ENCODE assay signal across 17 cellular contexts in the genomic region with DNA sequence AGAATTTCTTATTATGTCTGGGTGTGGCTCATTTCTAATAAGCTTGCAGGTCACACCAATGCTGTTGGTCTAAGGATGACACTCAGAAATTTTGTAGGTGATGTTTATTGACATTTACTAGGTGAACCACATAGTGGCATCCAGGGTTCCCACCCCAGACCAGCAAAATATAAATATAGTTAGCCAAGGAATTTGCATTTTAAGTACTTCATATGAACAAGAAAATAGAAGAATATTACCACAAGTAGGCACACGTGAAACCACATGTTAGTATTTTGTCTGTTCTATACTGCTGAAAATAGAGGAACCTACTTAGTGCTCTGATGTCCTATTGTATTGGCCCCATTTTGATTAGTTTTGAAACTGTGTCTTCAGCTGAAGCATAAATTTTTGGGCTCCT.
DNase-seq lines count a peak whose midpoint lies in the region; ATAC-seq and TF ChIP-seq lines count a peak whose summit lies in the region.
"Had no signal": no experiment of that assay in that cellular context is flagged by ENCODE, and none has a peak within 500 bp of the region (broad histone marks: within the 10 kb centered on the region; RNA-seq: fewer than 3 reads in every experiment).

No MANE protein-coding gene starts in this region.

- no peak overlapping the region for H3K27ac Mint-ChIP-seq in activated naive CD8-positive, alpha-beta T cell treated with anti-CD3 and anti-CD28 coated beads for 36 hours
- H3K27ac Mint-ChIP-seq in activated T-helper 17 cell treated with anti-CD3 and anti-CD28 coated beads, Interleukin-2, amount 50 U/mL, for 72 hours = no peak overlapping the region

- peaks cover 7% of the 10 kb centered on the region for H3K4me1 Mint-ChIP-seq in activated naive CD8-positive, alpha-beta T cell treated with anti-CD3 and anti-CD28 coated beads for 36 hours
- H3K4me1 Mint-ChIP-seq in activated T-helper 17 cell treated with anti-CD3 and anti-CD28 coated beads, Interleukin-2, amount 50 U/mL, for 72 hours = no peaks in the 10 kb centered on the region

- peak; percentile 48 for DNase-seq in GM12865 (ENCODE audit: low read depth)
- DNase-seq in activated naive CD8-positive, alpha-beta T cell treated with anti-CD3 and anti-CD28 coated beads for 36 hours = no peak
- no peak for DNase-seq in NCI-H226
- DNase-seq: activated CD4-positive, alpha-beta T cell treated with anti-CD3 and anti-CD28 coated beads, Interleukin-2, amount 50 U/mL, for 4 hours; activated gamma-delta T cell treated with Interleukin-2 at 50 U/mL for 16 hours; body of pancreas; HCEC 1CT; hippocampal formation; left lung; natural killer cell had no signal

- TF ChIP-seq CTCF in GM12865 (IDR thresholded peaks at IDR 0.05; ENCODE audit: insufficient read depth, low read depth, low read length, missing control alignments) = no peak

- peaks cover 45% of the 10 kb centered on the region for H3K36me3 Mint-ChIP-seq in activated naive CD8-positive, alpha-beta T cell treated with anti-CD3 and anti-CD28 coated beads for 36 hours
- H3K36me3 Mint-ChIP-seq in activated T-helper 17 cell treated with anti-CD3 and anti-CD28 coated beads, Interleukin-2, amount 50 U/mL, for 72 hours (ENCODE audit: low read depth) = peaks cover 90% of the 10 kb centered on the region
- H3K36me3 Mint-ChIP-seq: natural killer cell had no signal

- H3K4me3 ChIP-seq in GM12865 (ENCODE audit: low read depth, low read length) = no peak overlapping the region
- H3K4me3 ChIP-seq: body of pancreas, left lung, SJSA1, tibial nerve had no signal

- ATAC-seq in GM19397 (IDR thresholded peaks at IDR 0.05; ENCODE audit: unreplicated experiment) = peak; percentile 66
- ATAC-seq in HG02852 (IDR thresholded peaks at IDR 0.05; ENCODE audit: unreplicated experiment) = peak; percentile 70
- ATAC-seq in HG03565 (IDR thresholded peaks at IDR 0.05; ENCODE audit: unreplicated experiment) = peak; percentile 82
- no peak for ATAC-seq in HG03135 (IDR thresholded peaks at IDR 0.05; ENCODE audit: unreplicated experiment)
- ATAC-seq in activated T-helper 17 cell treated with anti-CD3 and anti-CD28 coated beads, Interleukin-2, amount 50 U/mL, for 72 hours (replicated peaks) = no peak
- ATAC-seq: body of pancreas, left lung, natural killer cell had no signal

- H3K9me3 Mint-ChIP-seq in activated naive CD8-positive, alpha-beta T cell treated with anti-CD3 and anti-CD28 coated beads for 36 hours = peaks cover 3% of the 10 kb centered on the region
- no peaks in the 10 kb centered on the region for H3K9me3 Mint-ChIP-seq in activated T-helper 17 cell treated with anti-CD3 and anti-CD28 coated beads, Interleukin-2, amount 50 U/mL, for 72 hours
- H3K9me3 Mint-ChIP-seq: natural killer cell had no signal

- no peaks in the 10 kb centered on the region for H3K27me3 Mint-ChIP-seq in activated naive CD8-positive, alpha-beta T cell treated with anti-CD3 and anti-CD28 coated beads for 36 hours
- H3K27me3 Mint-ChIP-seq in activated T-helper 17 cell treated with anti-CD3 and anti-CD28 coated beads, Interleukin-2, amount 50 U/mL, for 72 hours = no peaks in the 10 kb centered on the region

- no peak overlapping the region for H3K4me3 Mint-ChIP-seq in activated naive CD8-positive, alpha-beta T cell treated with anti-CD3 and anti-CD28 coated beads for 36 hours
- H3K4me3 Mint-ChIP-seq in activated T-helper 17 cell treated with anti-CD3 and anti-CD28 coated beads, Interleukin-2, amount 50 U/mL, for 72 hours = no peak overlapping the region
- H3K4me3 Mint-ChIP-seq: natural killer cell had no signal

Comparison
In these comparisons a context has a peak if more than half of its experiments do, and no peak if none do; other contexts are left out.
1. ATAC-seq: peak in GM19397 (single experiment), HG02852 (single experiment) and HG03565 (single experiment); none in HG03135 (single experiment) and activated T-helper 17 cell treated with anti-CD3 and anti-CD28 coated beads, Interleukin-2, amount 50 U/mL, for 72 hours (single experiment).